ENCODE assay signal across 31 cellular contexts in the genomic region with DNA sequence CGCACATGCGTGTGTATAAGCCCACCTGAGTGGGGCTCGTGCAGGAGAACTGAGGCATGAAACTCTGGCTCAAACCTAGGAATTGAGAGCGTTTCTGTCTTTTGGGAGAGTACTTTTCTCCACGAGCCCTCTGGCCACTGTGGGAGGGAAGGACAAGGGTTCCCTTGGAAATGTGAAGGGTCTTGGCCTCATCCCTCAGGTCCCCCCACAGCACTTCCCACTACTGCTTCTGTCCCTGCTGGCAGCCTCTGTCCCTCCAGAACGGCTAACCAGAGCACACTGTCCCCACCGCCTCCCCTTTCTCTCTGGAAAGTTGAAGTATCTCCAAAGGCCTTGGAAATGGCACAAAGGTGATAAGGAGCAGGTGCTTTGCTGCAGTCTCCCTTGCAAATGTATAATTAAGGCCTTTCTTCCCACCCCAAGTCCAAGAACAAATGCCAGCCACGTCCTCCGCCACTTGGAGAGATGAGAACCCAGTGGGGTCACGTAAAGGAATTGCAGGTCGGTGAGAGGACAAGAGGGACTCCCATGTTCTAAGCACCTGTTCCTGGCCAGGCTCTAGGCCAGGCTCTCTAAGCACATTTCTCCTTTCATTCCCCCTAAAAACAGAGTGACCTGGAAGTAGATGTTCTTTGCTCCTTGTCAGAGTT.
A peak's percentile ranks its signal among the peaks of the same experiment; 100 is the strongest.
DNase-seq lines count a peak whose midpoint lies in the region; ATAC-seq, FAIRE-seq and TF ChIP-seq lines count a peak whose summit lies in the region.
"Had no signal": no experiment of that assay in that cellular context is flagged by ENCODE, and none has a peak within 500 bp of the region (broad histone marks: within the 10 kb centered on the region; RNA-seq: fewer than 3 reads in every experiment).

No MANE protein-coding gene starts in this region.

- no peak overlapping the region for H3K9ac ChIP-seq in kidney (ENCODE audit: low read length in 2 of 2)

- H3K79me2 ChIP-seq in osteoblast (ENCODE audit: insufficient read depth, low read length) = no peaks in the 10 kb centered on the region

- no peak for FAIRE-seq in kidney (lab: Jason Lieb, UNC)
- FAIRE-seq: GM12891, H54, HTR-8/SVneo, K562 had no signal

- no peak for ATAC-seq in activated CD8-positive, alpha-beta memory T cell treated with anti-CD3 and anti-CD28 coated beads, Interleukin-2, amount 10 ng/mL, durations not matched to agents 7 days and 5 days
- no peak for ATAC-seq in T-helper 17 cell
- no peak for ATAC-seq in activated T-cell treated with anti-CD3 and anti-CD28 coated beads, Interleukin-2, amount 50 U/mL, for 72 hours (replicated peaks in 1 of 2)
- ATAC-seq: PC-3, Right ventricle myocardium inferior had no signal

- H3K4me3 Mint-ChIP-seq in activated CD8-positive, alpha-beta memory T cell treated with anti-CD3 and anti-CD28 coated beads, Interleukin-2, amount 10 ng/mL, durations not matched to agents 7 days and 5 days = no peak overlapping the region
- H3K4me3 Mint-ChIP-seq in T-helper 17 cell = peak overlapping the region; percentile 31
- no peak overlapping the region for H3K4me3 Mint-ChIP-seq in activated T-cell treated with anti-CD3 and anti-CD28 coated beads, Interleukin-2, amount 50 U/mL, for 72 hours
- H3K4me3 Mint-ChIP-seq: B cell; CD8-positive, alpha-beta memory T cell had no signal

- no peaks in the 10 kb centered on the region for H3K9me3 ChIP-seq in T-helper 17 cell (ENCODE audit: control insufficient read depth, low read length, poor library complexity, severe bottlenecking)
- H3K9me3 ChIP-seq in kidney (ENCODE audit: control insufficient read depth in 1 of 2, low read length in 2 of 2) = no peaks in the 10 kb centered on the region
- no peaks in the 10 kb centered on the region for H3K9me3 ChIP-seq in osteoblast (ENCODE audit: low read depth, low read length)
- H3K9me3 ChIP-seq: SJCRH30 had no signal

- CTCF ChIA-PET in activated CD8-positive, alpha-beta memory T cell treated with anti-CD3 and anti-CD28 coated beads, Interleukin-2, amount 10 ng/mL, durations not matched to agents 7 days and 5 days (lab: Charles Lee) = interaction anchor here (1.0 to 1.5 kb wide), 2 partner anchors 52 kb away, joined by 3 to 5 read pairs; no protein-coding TSS in a partner anchor

- H3K27ac ChIP-seq in kidney (ENCODE audit: low read depth in 2 of 2, low read length in 2 of 2) (no peak overlapping the region), osteoblast (ENCODE audit: low read depth, low read length) (no peak overlapping the region)
- H3K27ac ChIP-seq: 22Rv1, C4-2B, SJCRH30 had no signal

- intact Hi-C loops in kidney (cut with DNase I) = loop anchor here (10.0 kb wide), 1 partner anchor 279 kb away; no protein-coding TSS in a partner anchor

- H3K9me3 Mint-ChIP-seq in activated CD8-positive, alpha-beta memory T cell treated with anti-CD3 and anti-CD28 coated beads, Interleukin-2, amount 10 ng/mL, durations not matched to agents 7 days and 5 days (ENCODE audit: low read depth) = no peaks in the 10 kb centered on the region
- no peaks in the 10 kb centered on the region for H3K9me3 Mint-ChIP-seq in activated T-cell treated with anti-CD3 and anti-CD28 coated beads, Interleukin-2, amount 50 U/mL, for 72 hours
- H3K9me3 Mint-ChIP-seq: CD8-positive, alpha-beta memory T cell had no signal

- peaks cover 10% of the 10 kb centered on the region for H4K20me1 ChIP-seq in osteoblast (ENCODE audit: insufficient read depth, low read length)

- H3K4me1 ChIP-seq in kidney (ENCODE audit: control insufficient read depth in 1 of 2, insufficient read depth in 1 of 2, low read depth in 1 of 2, low read length in 2 of 2) = no peaks in the 10 kb centered on the region
- H3K4me1 ChIP-seq in osteoblast (ENCODE audit: insufficient read depth, low read length) = peaks cover 13% of the 10 kb centered on the region

- no peak overlapping the region for H2AFZ ChIP-seq in osteoblast (ENCODE audit: low read length)

- TF ChIP-seq CTCF in kidney (IDR thresholded peaks at IDR 0.05; ENCODE audit: borderline replicate concordance, extremely low read depth, insufficient read depth) = no peak
- TF ChIP-seq CTCF in osteoblast (IDR thresholded peaks at IDR 0.05; ENCODE audit: extremely low read depth, low read depth, low read length) = no peak

- peaks cover 3% of the 10 kb centered on the region for H3K27me3 Mint-ChIP-seq in activated CD8-positive, alpha-beta memory T cell treated with anti-CD3 and anti-CD28 coated beads, Interleukin-2, amount 10 ng/mL, durations not matched to agents 7 days and 5 days
- H3K27me3 Mint-ChIP-seq in T-helper 17 cell = peaks cover 21% of the 10 kb centered on the region
- peaks cover 15% of the 10 kb centered on the region for H3K27me3 Mint-ChIP-seq in activated T-cell treated with anti-CD3 and anti-CD28 coated beads, Interleukin-2, amount 50 U/mL, for 72 hours (ENCODE audit: low read depth)

- H3K4me1 Mint-ChIP-seq in activated CD8-positive, alpha-beta memory T cell treated with anti-CD3 and anti-CD28 coated beads, Interleukin-2, amount 10 ng/mL, durations not matched to agents 7 days and 5 days = no peaks in the 10 kb centered on the region
- peaks cover 9% of the 10 kb centered on the region for H3K4me1 Mint-ChIP-seq in T-helper 17 cell
- no peaks in the 10 kb centered on the region for H3K4me1 Mint-ChIP-seq in activated T-cell treated with anti-CD3 and anti-CD28 coated beads, Interleukin-2, amount 50 U/mL, for 72 hours (ENCODE audit: low read depth)

- H3K36me3 ChIP-seq in kidney (ENCODE audit: control insufficient read depth in 1 of 2, insufficient read depth in 2 of 2, low read length in 2 of 2) (no peaks in the 10 kb centered on the region), osteoblast (ENCODE audit: insufficient read depth, low read length) (no peaks in the 10 kb centered on the region)
- H3K36me3 ChIP-seq: SJCRH30 had no signal

- no peak for DNase-seq in activated CD8-positive, alpha-beta memory T cell treated with anti-CD3 and anti-CD28 coated beads, Interleukin-2, amount 10 ng/mL, durations not matched to agents 7 days and 5 days
- DNase-seq in activated CD8-positive, alpha-beta memory T cell treated with anti-CD3 and anti-CD28 coated beads for 24 hours = no peak
- DNase-seq in T-helper 17 cell (peak in 1 of 3 donors; percentile 1), kidney (peak; percentile 29), osteoblast (ENCODE audit: insufficient read length, low spot score, missing footprints) (peak; percentile 77), NCI-H526 (lab: John Stamatoyannopoulos, UW) (no peak)
- no peak for DNase-seq in activated T-cell treated with anti-CD3 and anti-CD28 coated beads, Interleukin-2, amount 50 U/mL, for 72 hours
- DNase-seq in stimulated activated CD4-positive, alpha-beta T cell treated with anti-CD3 and anti-CD28 coated beads, Interleukin-2, amount 100 ng/mL, for 48 hours = no peak
- DNase-seq: DMS 273 treated with DMSO at 0.1 percent for 48 hours; DMS79; EL; GF-D8; Kasumi-1; NCI-H1105; NCI-H1436 treated with DMSO at 0.1 percent for 48 hours; NCI-H187 treated with DMSO at 0.1 percent for 48 hours; NCI-H2107; NCI-H524 treated with DMSO at 0.1 percent for 48 hours; NCI-H82; NK-92 treated with Interleukin-12 subunit alpha and Interleukin-12 subunit beta, amount 100 ng/mL, for 24 hours; PC-3; SJCRH30 had no signal

- H3K36me3 Mint-ChIP-seq in activated CD8-positive, alpha-beta memory T cell treated with anti-CD3 and anti-CD28 coated beads, Interleukin-2, amount 10 ng/mL, durations not matched to agents 7 days and 5 days = peaks cover under 1% of the 10 kb centered on the region
- peaks cover 4% of the 10 kb centered on the region for H3K36me3 Mint-ChIP-seq in T-helper 17 cell (ENCODE audit: low read depth)
- H3K36me3 Mint-ChIP-seq in activated T-cell treated with anti-CD3 and anti-CD28 coated beads, Interleukin-2, amount 50 U/mL, for 72 hours (ENCODE audit: insufficient read depth in 2 of 2) = no peaks in the 10 kb centered on the region

- no peak overlapping the region for H3K4me2 ChIP-seq in osteoblast (ENCODE audit: insufficient read depth, low read length)

- no peak overlapping the region for H3K4me3 ChIP-seq in kidney (ENCODE audit: low read length in 2 of 2)
- no peak overlapping the region for H3K4me3 ChIP-seq in osteoblast (ENCODE audit: insufficient read depth, low read length)
- H3K4me3 ChIP-seq: K562, SJCRH30 had no signal

- H3K27me3 ChIP-seq in osteoblast (ENCODE audit: insufficient read depth, low read length) = peaks cover 16% of the 10 kb centered on the region
- H3K27me3 ChIP-seq: SJCRH30 had no signal

- peak overlapping the region; percentile 15 for H3K27ac Mint-ChIP-seq in activated CD8-positive, alpha-beta memory T cell treated with anti-CD3 and anti-CD28 coated beads, Interleukin-2, amount 10 ng/mL, durations not matched to agents 7 days and 5 days
- H3K27ac Mint-ChIP-seq in T-helper 17 cell = no peak overlapping the region
- H3K27ac Mint-ChIP-seq in activated T-cell treated with anti-CD3 and anti-CD28 coated beads, Interleukin-2, amount 50 U/mL, for 72 hours = no peak overlapping the region
- H3K27ac Mint-ChIP-seq: B cell had no signal

Comparison
In these comparisons a context has a peak if more than half of its experiments do, and no peak if none do; other contexts are left out.
1. DNase-seq: peak in kidney (single experiment) and osteoblast (single experiment); none in activated CD8-positive, alpha-beta memory T cell treated with anti-CD3 and anti-CD28 coated beads, Interleukin-2, amount 10 ng/mL, durations not matched to agents 7 days and 5 days (single experiment), activated CD8-positive, alpha-beta memory T cell treated with anti-CD3 and anti-CD28 coated beads for 24 hours (single experiment), activated T-cell treated with anti-CD3 and anti-CD28 coated beads, Interleukin-2, amount 50 U/mL, for 72 hours (0 of 2), stimulated activated CD4-positive, alpha-beta T cell treated with anti-CD3 and anti-CD28 coated beads, Interleukin-2, amount 100 ng/mL, for 48 hours (0 of 2) and NCI-H526 (0 of 2).